In genomic region chrX:121122332-121122731, GRCh38 we compare ENCODE assay signal across 29 cellular contexts.
"Had no signal": no experiment of that assay in that cellular context is flagged by ENCODE, and none has a peak within 500 bp of the region (broad histone marks: within the 10 kb centered on the region; RNA-seq: fewer than 3 reads in every experiment).

No MANE protein-coding gene starts in this region.

- H3K27me3 ChIP-seq: adrenal gland, breast epithelium, colonic mucosa, MG63 had no signal

- H3K36me3 ChIP-seq: adrenal gland, breast epithelium, colonic mucosa, MG63 had no signal

- H3K4me3 ChIP-seq: adrenal gland, breast epithelium, colonic mucosa, MG63, SK-N-MC had no signal

- ATAC-seq: Right ventricle myocardium inferior, T-cell had no signal

- H3K9me3 ChIP-seq: adrenal gland, breast epithelium, colonic mucosa, MG63 had no signal

- DNase-seq: activated CD4-positive, alpha-beta memory T cell treated with anti-CD3 and anti-CD28 coated beads, Interleukin-2, amount 10 ng/mL, durations not matched to agents 7 days and 5 days; activated CD4-positive, alpha-beta T cell treated with anti-CD3 and anti-CD28 coated beads, Interleukin-2, amount 10 ng/mL, durations not matched to agents 7 days and 5 days; activated CD4-positive, CD25-positive, alpha-beta regulatory T cell; activated gamma-delta T cell treated with Interleukin-2 at 50 U/mL for 16 hours; activated naive CD4-positive, alpha-beta T cell treated with anti-CD3 and anti-CD28 coated beads, Interleukin-2, amount 50 U/mL, for 16 hours; activated naive CD8-positive, alpha-beta T cell treated with anti-CD3 and anti-CD28 coated beads, Interleukin-2, amount 10 ng/mL, durations not matched to agents 7 days and 5 days; activated T-cell treated with anti-CD3 and anti-CD28 coated beads for 4 hours; activated T-cell treated with anti-CD3 and anti-CD28 coated beads, Interleukin-2, amount 50 U/mL, for 48 hours; anterior cingulate cortex; caudate nucleus; colonic mucosa; KG1; MG63; NCI-H1092; NCI-H1417; NCI-H1930; NCI-H2107; NCI-H2171 treated with DMSO at 0.1 percent for 48 hours; NCI-H226; NCI-H526; NCI-H82; NK-92 treated with Interleukin-12 subunit alpha and Interleukin-12 subunit beta, amount 100 ng/mL, for 24 hours; T-cell; T1000 had no signal

- H3K27ac ChIP-seq: adrenal gland, breast epithelium, colonic mucosa, SK-N-MC, VCaP had no signal

- H3K4me1 ChIP-seq: adrenal gland, breast epithelium, colonic mucosa had no signal
